8 cellular contexts compared by ENCODE assay signal in genomic region chr11:123062158-123062891, GRCh38. TPM values are rescaled to one million over a fixed set of nuclear protein-coding genes. Genes with fewer than 3 reads are reported as not detected.
A peak's percentile ranks its signal among the peaks of the same experiment; 100 is the strongest.
DNase-seq lines count a peak whose midpoint lies in the region; ATAC-seq, FAIRE-seq and TF ChIP-seq lines count a peak whose summit lies in the region.

No MANE protein-coding gene starts in this region.

- H3K4me2 ChIP-seq in SU-DHL-6 (ENCODE audit: low read depth, low read length, poor library complexity, severe bottlenecking): peak overlapping the region; percentile 85

- ATAC-seq in HG02759 (IDR thresholded peaks at IDR 0.05; ENCODE audit: unreplicated experiment) (peak; percentile 86), Right ventricle myocardium superior (ENCODE audit: poor library complexity) (peak; percentile 92), pancreas (peak; percentile 84 to 92 (median 89))
- ATAC-seq in activated naive CD8-positive, alpha-beta T cell treated with anti-CD3 and anti-CD28 coated beads, Interleukin-2, amount 50 U/mL, for 24 hours: peak; percentile 89

- peak overlapping the region; percentile 97 for H3K9ac ChIP-seq in SU-DHL-6 (ENCODE audit: low read length)

- CTCF ChIA-PET in GM10248 (lab: Yijun Ruan, JAX): interaction anchor here (1.5 to 5.2 kb wide), 3 partner anchors 8 to 280 kb away, joined by 3 to 21 read pairs (median 5); no protein-coding TSS in a partner anchor

- peaks cover 57% of the 10 kb centered on the region for H3F3A ChIP-seq in SU-DHL-6 (ENCODE audit: insufficient read depth)

- H3K9me2 ChIP-seq in SU-DHL-6 (replicated peaks; ENCODE audit: insufficient read depth, low read length): no peaks in the 10 kb centered on the region

- H3K27ac ChIP-seq in SU-DHL-6 (ENCODE audit: low read depth, low read length): peak overlapping the region; percentile 95
- H3K27ac ChIP-seq in pancreas: peak overlapping the region; percentile 99 to 100 (median 100)
- H3K27ac ChIP-seq in tibial artery: peak overlapping the region; percentile 100

- H3K36me3 ChIP-seq in SU-DHL-6 (ENCODE audit: low read length) (peaks cover 43% of the 10 kb centered on the region), pancreas (peaks cover 15 to 28% (median 25%) of the 10 kb centered on the region in 3 donors), tibial artery (peaks cover 32 to 37% (median 33%) of the 10 kb centered on the region in 3 donors)

- DNase-seq in GM10248 (ENCODE audit: extremely low spot score): peak; percentile 94
- DNase-seq in NCI-H128 (lab: John Stamatoyannopoulos, UW; ENCODE audit: unreplicated experiment): peak; percentile 98
- DNase-seq in activated naive CD8-positive, alpha-beta T cell treated with anti-CD3 and anti-CD28 coated beads, Interleukin-2, amount 50 U/mL, for 24 hours: peak; percentile 100
- DNase-seq in Right ventricle myocardium superior: peak; percentile 99
- peak; percentile 97 to 100 (median 98) for DNase-seq in pancreas
- DNase-seq in tibial artery: peak; percentile 99 to 100

- H3K27me3 Mint-ChIP-seq in activated naive CD8-positive, alpha-beta T cell treated with anti-CD3 and anti-CD28 coated beads, Interleukin-2, amount 50 U/mL, for 24 hours: peaks cover 11% of the 10 kb centered on the region

- H3K4me3 ChIP-seq in SU-DHL-6 (ENCODE audit: insufficient read depth, low read length, poor library complexity, severe bottlenecking) (peak overlapping the region; percentile 85), pancreas (peak overlapping the region; percentile 73 to 89 (median 84)), tibial artery (peak overlapping the region; percentile 87 to 96)

- H3K27ac Mint-ChIP-seq in activated naive CD8-positive, alpha-beta T cell treated with anti-CD3 and anti-CD28 coated beads, Interleukin-2, amount 50 U/mL, for 24 hours: peak overlapping the region; percentile 100

- H3K4me1 Mint-ChIP-seq in activated naive CD8-positive, alpha-beta T cell treated with anti-CD3 and anti-CD28 coated beads, Interleukin-2, amount 50 U/mL, for 24 hours: peaks cover 68% of the 10 kb centered on the region

- H3K9me3 ChIP-seq in SU-DHL-6 (ENCODE audit: insufficient read depth, low read length) (no peaks in the 10 kb centered on the region), pancreas (no peaks in the 10 kb centered on the region), tibial artery (no peaks in the 10 kb centered on the region)

- POLR2A ChIA-PET in GM10248 (lab: Yijun Ruan, JAX): interaction anchor here (0.6 to 2.4 kb wide), 32 partner anchors 9 to 1626 kb away, joined by 3 to 23 read pairs (median 3); partner anchors contain the start of gene UBASH3B

- TF ChIP-seq CTCF in GM10248 (IDR thresholded peaks at IDR 0.05; ENCODE audit: control extremely low read depth, extremely low read depth, low read depth, missing control alignments) (no peak), SU-DHL-6 (IDR thresholded peaks at IDR 0.05; ENCODE audit: insufficient read depth, low read length, poor library complexity, severe bottlenecking) (no peak), pancreas (IDR thresholded peaks at IDR 0.05) (no peak), tibial artery (IDR thresholded peaks at IDR 0.05) (peak in 1 of 2 experiments; percentile 28)

- peaks cover 40% of the 10 kb centered on the region for H3K79me2 ChIP-seq in SU-DHL-6 (ENCODE audit: insufficient read depth, low read length)

- intact Hi-C loops in Right ventricle myocardium superior (cut with DNase I): no loop called here
- intact Hi-C loops in pancreas (cut with DNase I): no loop called here
- intact Hi-C loops in tibial artery (cut with DNase I; ENCODE audit: low total_unique reads): no loop called here

- H3K4me1 ChIP-seq in pancreas (peaks cover 16 to 32% (median 31%) of the 10 kb centered on the region in 3 donors), tibial artery (peaks cover 0 to 55% (median 44%) of the 10 kb centered on the region in 4 donors)

- no peaks in the 10 kb centered on the region for H3K9me3 Mint-ChIP-seq in activated naive CD8-positive, alpha-beta T cell treated with anti-CD3 and anti-CD28 coated beads, Interleukin-2, amount 50 U/mL, for 24 hours

- peaks cover 35% of the 10 kb centered on the region for H4K20me1 ChIP-seq in SU-DHL-6 (ENCODE audit: low read depth, low read length)

- H2AFZ ChIP-seq in SU-DHL-6 (ENCODE audit: low read depth, low read length, severe bottlenecking): no peak overlapping the region

- H3K36me3 Mint-ChIP-seq in activated naive CD8-positive, alpha-beta T cell treated with anti-CD3 and anti-CD28 coated beads, Interleukin-2, amount 50 U/mL, for 24 hours (ENCODE audit: low read depth): peaks cover 62% of the 10 kb centered on the region

- peak overlapping the region; percentile 97 for H3K4me3 Mint-ChIP-seq in activated naive CD8-positive, alpha-beta T cell treated with anti-CD3 and anti-CD28 coated beads, Interleukin-2, amount 50 U/mL, for 24 hours

- 0% methylated on average over 56 to 63 of the region's 63 CpGs for WGBS in pancreas, 2 donors

- H3K27me3 ChIP-seq in SU-DHL-6 (ENCODE audit: low read length) (no peaks in the 10 kb centered on the region), pancreas (no peaks in the 10 kb centered on the region), tibial artery (no peaks in the 10 kb centered on the region)

- peak; percentile 43 for FAIRE-seq in pancreas (lab: Jason Lieb, UNC)

RNA-seq across cellular contexts. Expression of gene HSPA8, which starts 0.4 kb away (rescaled TPM):
- 1,336 TPM for total RNA-seq in Right ventricle myocardium superior
- total RNA-seq in pancreas: 1,000 to 10,000 TPM in 3 of 6 donors, 100 to 1,000 TPM in 3; 625 to 1,721 (median 1,008) TPM
- 100 to 1,000 TPM; 166 to 347 TPM for polyA plus RNA-seq in pancreas

Comparison
In these comparisons a context has a peak if more than half of its experiments do, and no peak if none do; other contexts are left out.
1. Peak in every context shown above with its lines: DNase-seq, ATAC-seq, H3K4me3 ChIP-seq and H3K27ac ChIP-seq.